In the genomic region with DNA sequence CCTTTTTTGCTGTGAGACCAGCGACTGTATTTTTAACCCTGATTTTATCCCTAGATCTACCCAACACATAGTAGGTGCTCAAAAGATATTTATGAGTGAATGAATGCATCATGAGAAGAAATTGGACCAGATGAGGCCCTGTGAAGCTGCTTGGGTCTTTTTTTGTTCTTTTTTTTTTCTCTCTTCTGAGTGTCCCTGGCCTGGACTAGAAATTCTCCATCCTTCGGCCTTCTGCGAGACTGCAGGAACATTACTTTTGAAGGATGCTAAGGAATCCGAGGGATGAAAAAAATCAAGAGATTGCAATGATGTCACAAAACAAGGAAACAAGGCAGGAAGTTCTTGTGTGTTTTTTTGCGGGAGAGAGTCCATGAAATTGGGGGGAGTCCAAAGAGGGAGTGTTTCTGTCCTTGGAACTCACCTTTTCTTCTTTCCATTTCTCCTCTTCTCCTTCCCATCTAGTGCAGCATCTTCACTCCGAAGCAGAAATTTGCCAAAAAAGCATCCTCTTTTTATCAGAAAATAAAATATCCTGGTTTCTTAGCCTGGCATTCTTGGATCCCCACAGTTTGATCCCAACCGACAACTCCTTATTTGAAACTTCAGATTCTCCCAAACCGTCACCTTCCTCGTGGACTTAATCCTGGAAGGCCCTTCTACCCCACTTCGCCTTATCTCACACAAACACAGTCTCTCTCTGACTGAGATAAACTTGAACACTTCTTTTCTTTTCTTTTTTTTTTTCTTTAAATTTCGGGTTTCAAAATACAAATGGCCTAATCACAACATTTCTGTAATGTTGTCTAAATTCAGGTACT, we compare ENCODE assay signal across 1 cellular context.
TF ChIP-seq lines count a peak whose summit lies in the region.

No MANE protein-coding gene starts in this region.

TF ChIP-seq in K562, 482 proteins besides CTCF, POLR2A, EP300 and RAD21 (continues in another document):
- TF ChIP-seq ZFX (CRISPR knock-in tag; IDR thresholded peaks at IDR 0.05) (peak; percentile 74; the same call in 1 of the 2 replicates), BACH1 (tag; IDR thresholded peaks at IDR 0.05) (0 out of 2 replicates have a peak, but pooled peaks have one; percentile 16), CC2D1A (IDR thresholded peaks at IDR 0.05) (peak; percentile 50; the same call in 1 of the 2 replicates), ZNF408 (CRISPR knock-in tag; IDR thresholded peaks at IDR 0.05; ENCODE audit: low read depth) (no peak), HEY1 (CRISPR knock-in tag; IDR thresholded peaks at IDR 0.05; ENCODE audit: borderline replicate concordance) (no peak), HDAC3 (IDR thresholded peaks at IDR 0.05; ENCODE audit: borderline replicate concordance, partially characterized antibody) (no peak), KLF1 (tag; IDR thresholded peaks at IDR 0.05) (no peak), L3MBTL2 (IDR thresholded peaks at IDR 0.05) (peak; percentile 60; the same call in 1 of the 2 replicates), FUS (optimal IDR thresholded peaks at IDR 0.05; ENCODE audit: low read depth, low read length) (no peak), MYNN (IDR thresholded peaks at IDR 0.05) (no peak), MYNN (CRISPR knock-in tag; IDR thresholded peaks at IDR 0.05) (no peak), GABPA (tag; conservative IDR thresholded peaks at IDR 0.05; ENCODE audit: low read depth) (no peak), SRF (CRISPR knock-in tag; IDR thresholded peaks at IDR 0.05) (no peak), SAP30 (IDR thresholded peaks at IDR 0.05; ENCODE audit: borderline replicate concordance, insufficient read depth, low read depth, low read length, poor library complexity, severe bottlenecking) (no peak), CHD1 (IDR thresholded peaks at IDR 0.05; ENCODE audit: low read length) (peak; percentile 52), E2F3 (CRISPR knock-in tag; IDR thresholded peaks at IDR 0.05) (no peak), GTF2A2 (tag; IDR thresholded peaks at IDR 0.05) (no peak), ZBTB17 (CRISPR knock-in tag; IDR thresholded peaks at IDR 0.05) (no peak), SMARCE1 (IDR thresholded peaks at IDR 0.05) (peak; percentile 81), SNRNP70 (optimal IDR thresholded peaks at IDR 0.05; ENCODE audit: low read depth, low read length) (no peak), SRSF3 (IDR thresholded peaks at IDR 0.05; ENCODE audit: insufficient read depth, low read length) (no peak), NCOA1 (IDR thresholded peaks at IDR 0.05; ENCODE audit: low read depth) (no peak; the same call in 1 of the 2 replicates), ELF4 (CRISPR knock-in tag; IDR thresholded peaks at IDR 0.05) (no peak), MAFF (IDR thresholded peaks at IDR 0.05; ENCODE audit: low read length) (no peak), RBBP5 (IDR thresholded peaks at IDR 0.05; ENCODE audit: borderline replicate concordance, insufficient read depth, low read length, poor library complexity, severe bottlenecking) (no peak), LEF1 (IDR thresholded peaks at IDR 0.05) (peak; percentile 56), NBN (IDR thresholded peaks at IDR 0.05; ENCODE audit: low read depth) (no peak), ADNP (tag; IDR thresholded peaks at IDR 0.05) (no peak), NR2C2 (CRISPR knock-in tag; IDR thresholded peaks at IDR 0.05) (no peak), NR2C2 (tag; IDR thresholded peaks at IDR 0.05) (0 out of 2 replicates have a peak, but pooled peaks have one; percentile 31), EWSR1 (IDR thresholded peaks at IDR 0.05; ENCODE audit: borderline replicate concordance, low read depth, partially characterized antibody) (no peak), SMARCA4 (IDR thresholded peaks at IDR 0.05) (peak; percentile 93), FOXJ2 (tag; IDR thresholded peaks at IDR 0.05) (no peak), ZNF165 (CRISPR knock-in tag; IDR thresholded peaks at IDR 0.05; ENCODE audit: borderline replicate concordance) (no peak), MYC (IDR thresholded peaks at IDR 0.05; ENCODE audit: low read depth, low read length) (peak; percentile 80; the same call in 1 of the 2 replicates), MYC (CRISPR knock-in tag; IDR thresholded peaks at IDR 0.05; ENCODE audit: borderline replicate concordance, low read depth) (no peak), ARID1B (IDR thresholded peaks at IDR 0.05) (peak; percentile 94), ZNF124 (CRISPR knock-in tag; IDR thresholded peaks at IDR 0.05) (no peak), BCOR (IDR thresholded peaks at IDR 0.05) (no peak), FOXM1 (IDR thresholded peaks at IDR 0.05; ENCODE audit: low read depth) (peak; percentile 80), FOXM1 (CRISPR knock-in tag; IDR thresholded peaks at IDR 0.05; ENCODE audit: low read depth) (no peak), DIDO1 (tag; IDR thresholded peaks at IDR 0.05; ENCODE audit: low read depth) (no peak), PML (IDR thresholded peaks at IDR 0.05; ENCODE audit: low read length) (peak; percentile 60; the same call in 1 of the 2 replicates), ZNF316 (IDR thresholded peaks at IDR 0.05) (no peak), NFE2 (IDR thresholded peaks at IDR 0.05; ENCODE audit: low read depth) (no peak), NCOR1 (IDR thresholded peaks at IDR 0.05) (peak; percentile 73), NR2C1 (IDR thresholded peaks at IDR 0.05) (peak; percentile 29; the same call in 1 of the 2 replicates), NR2C1 (tag; IDR thresholded peaks at IDR 0.05) (no peak), TRIM24 (IDR thresholded peaks at IDR 0.05) (peak in 1 of 2 experiments; percentile 56; a peak in 1 of 4 replicates), NFRKB (IDR thresholded peaks at IDR 0.05; ENCODE audit: low read depth) (peak; percentile 71; the same call in 1 of the 2 replicates), RCOR1 (IDR thresholded peaks at IDR 0.05; ENCODE audit: borderline replicate concordance in 1 of 2, low read depth in 2 of 2, low read length in 2 of 2) (0 out of 4 replicates have a peak, but pooled peaks of 1 of the 2 experiments have one; percentile 30), ZNF197 (CRISPR knock-in tag; IDR thresholded peaks at IDR 0.05; ENCODE audit: low read depth) (no peak), ARID2 (IDR thresholded peaks at IDR 0.05) (no peak), NONO (IDR thresholded peaks at IDR 0.05; ENCODE audit: low read depth in 2 of 2, low read length in 1 of 2) (no peak), ZFP30 (CRISPR knock-in tag; IDR thresholded peaks at IDR 0.05; ENCODE audit: borderline replicate concordance) (no peak), ZNF644 (tag; IDR thresholded peaks at IDR 0.05; ENCODE audit: low read depth) (peak; percentile 18; the same call in 1 of the 2 replicates), ZNF707 (CRISPR knock-in tag; conservative IDR thresholded peaks at IDR 0.05) (no peak)
- TF ChIP-seq, protein P1, sequence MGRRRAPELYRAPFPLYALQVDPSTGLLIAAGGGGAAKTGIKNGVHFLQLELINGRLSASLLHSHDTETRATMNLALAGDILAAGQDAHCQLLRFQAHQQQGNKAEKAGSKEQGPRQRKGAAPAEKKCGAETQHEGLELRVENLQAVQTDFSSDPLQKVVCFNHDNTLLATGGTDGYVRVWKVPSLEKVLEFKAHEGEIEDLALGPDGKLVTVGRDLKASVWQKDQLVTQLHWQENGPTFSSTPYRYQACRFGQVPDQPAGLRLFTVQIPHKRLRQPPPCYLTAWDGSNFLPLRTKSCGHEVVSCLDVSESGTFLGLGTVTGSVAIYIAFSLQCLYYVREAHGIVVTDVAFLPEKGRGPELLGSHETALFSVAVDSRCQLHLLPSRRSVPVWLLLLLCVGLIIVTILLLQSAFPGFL (CRISPR knock-in tag; IDR thresholded peaks at IDR 0.05): no peak
- TF ChIP-seq, protein P2, sequence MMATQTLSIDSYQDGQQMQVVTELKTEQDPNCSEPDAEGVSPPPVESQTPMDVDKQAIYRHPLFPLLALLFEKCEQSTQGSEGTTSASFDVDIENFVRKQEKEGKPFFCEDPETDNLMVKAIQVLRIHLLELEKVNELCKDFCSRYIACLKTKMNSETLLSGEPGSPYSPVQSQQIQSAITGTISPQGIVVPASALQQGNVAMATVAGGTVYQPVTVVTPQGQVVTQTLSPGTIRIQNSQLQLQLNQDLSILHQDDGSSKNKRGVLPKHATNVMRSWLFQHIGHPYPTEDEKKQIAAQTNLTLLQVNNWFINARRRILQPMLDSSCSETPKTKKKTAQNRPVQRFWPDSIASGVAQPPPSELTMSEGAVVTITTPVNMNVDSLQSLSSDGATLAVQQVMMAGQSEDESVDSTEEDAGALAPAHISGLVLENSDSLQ (IDR thresholded peaks at IDR 0.05): 0 out of 2 replicates have a peak, but pooled peaks have one; percentile 9
- TF ChIP-seq, protein P3, sequence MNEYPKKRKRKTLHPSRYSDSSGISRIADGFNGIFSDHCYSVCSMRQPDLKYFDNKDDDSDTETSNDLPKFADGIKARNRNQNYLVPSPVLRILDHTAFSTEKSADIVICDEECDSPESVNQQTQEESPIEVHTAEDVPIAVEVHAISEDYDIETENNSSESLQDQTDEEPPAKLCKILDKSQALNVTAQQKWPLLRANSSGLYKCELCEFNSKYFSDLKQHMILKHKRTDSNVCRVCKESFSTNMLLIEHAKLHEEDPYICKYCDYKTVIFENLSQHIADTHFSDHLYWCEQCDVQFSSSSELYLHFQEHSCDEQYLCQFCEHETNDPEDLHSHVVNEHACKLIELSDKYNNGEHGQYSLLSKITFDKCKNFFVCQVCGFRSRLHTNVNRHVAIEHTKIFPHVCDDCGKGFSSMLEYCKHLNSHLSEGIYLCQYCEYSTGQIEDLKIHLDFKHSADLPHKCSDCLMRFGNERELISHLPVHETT (CRISPR knock-in tag; conservative IDR thresholded peaks at IDR 0.05 in 1 of 2, IDR thresholded peaks at IDR 0.05 in 1 of 2): no peak
- TF ChIP-seq, protein P4, sequence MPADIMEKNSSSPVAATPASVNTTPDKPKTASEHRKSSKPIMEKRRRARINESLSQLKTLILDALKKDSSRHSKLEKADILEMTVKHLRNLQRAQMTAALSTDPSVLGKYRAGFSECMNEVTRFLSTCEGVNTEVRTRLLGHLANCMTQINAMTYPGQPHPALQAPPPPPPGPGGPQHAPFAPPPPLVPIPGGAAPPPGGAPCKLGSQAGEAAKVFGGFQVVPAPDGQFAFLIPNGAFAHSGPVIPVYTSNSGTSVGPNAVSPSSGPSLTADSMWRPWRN (IDR thresholded peaks at IDR 0.05; ENCODE audit: low read depth): no peak
- TF ChIP-seq, protein P5, sequence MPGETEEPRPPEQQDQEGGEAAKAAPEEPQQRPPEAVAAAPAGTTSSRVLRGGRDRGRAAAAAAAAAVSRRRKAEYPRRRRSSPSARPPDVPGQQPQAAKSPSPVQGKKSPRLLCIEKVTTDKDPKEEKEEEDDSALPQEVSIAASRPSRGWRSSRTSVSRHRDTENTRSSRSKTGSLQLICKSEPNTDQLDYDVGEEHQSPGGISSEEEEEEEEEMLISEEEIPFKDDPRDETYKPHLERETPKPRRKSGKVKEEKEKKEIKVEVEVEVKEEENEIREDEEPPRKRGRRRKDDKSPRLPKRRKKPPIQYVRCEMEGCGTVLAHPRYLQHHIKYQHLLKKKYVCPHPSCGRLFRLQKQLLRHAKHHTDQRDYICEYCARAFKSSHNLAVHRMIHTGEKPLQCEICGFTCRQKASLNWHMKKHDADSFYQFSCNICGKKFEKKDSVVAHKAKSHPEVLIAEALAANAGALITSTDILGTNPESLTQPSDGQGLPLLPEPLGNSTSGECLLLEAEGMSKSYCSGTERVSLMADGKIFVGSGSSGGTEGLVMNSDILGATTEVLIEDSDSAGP (CRISPR knock-in tag; IDR thresholded peaks at IDR 0.05): no peak
- TF ChIP-seq, protein P6, sequence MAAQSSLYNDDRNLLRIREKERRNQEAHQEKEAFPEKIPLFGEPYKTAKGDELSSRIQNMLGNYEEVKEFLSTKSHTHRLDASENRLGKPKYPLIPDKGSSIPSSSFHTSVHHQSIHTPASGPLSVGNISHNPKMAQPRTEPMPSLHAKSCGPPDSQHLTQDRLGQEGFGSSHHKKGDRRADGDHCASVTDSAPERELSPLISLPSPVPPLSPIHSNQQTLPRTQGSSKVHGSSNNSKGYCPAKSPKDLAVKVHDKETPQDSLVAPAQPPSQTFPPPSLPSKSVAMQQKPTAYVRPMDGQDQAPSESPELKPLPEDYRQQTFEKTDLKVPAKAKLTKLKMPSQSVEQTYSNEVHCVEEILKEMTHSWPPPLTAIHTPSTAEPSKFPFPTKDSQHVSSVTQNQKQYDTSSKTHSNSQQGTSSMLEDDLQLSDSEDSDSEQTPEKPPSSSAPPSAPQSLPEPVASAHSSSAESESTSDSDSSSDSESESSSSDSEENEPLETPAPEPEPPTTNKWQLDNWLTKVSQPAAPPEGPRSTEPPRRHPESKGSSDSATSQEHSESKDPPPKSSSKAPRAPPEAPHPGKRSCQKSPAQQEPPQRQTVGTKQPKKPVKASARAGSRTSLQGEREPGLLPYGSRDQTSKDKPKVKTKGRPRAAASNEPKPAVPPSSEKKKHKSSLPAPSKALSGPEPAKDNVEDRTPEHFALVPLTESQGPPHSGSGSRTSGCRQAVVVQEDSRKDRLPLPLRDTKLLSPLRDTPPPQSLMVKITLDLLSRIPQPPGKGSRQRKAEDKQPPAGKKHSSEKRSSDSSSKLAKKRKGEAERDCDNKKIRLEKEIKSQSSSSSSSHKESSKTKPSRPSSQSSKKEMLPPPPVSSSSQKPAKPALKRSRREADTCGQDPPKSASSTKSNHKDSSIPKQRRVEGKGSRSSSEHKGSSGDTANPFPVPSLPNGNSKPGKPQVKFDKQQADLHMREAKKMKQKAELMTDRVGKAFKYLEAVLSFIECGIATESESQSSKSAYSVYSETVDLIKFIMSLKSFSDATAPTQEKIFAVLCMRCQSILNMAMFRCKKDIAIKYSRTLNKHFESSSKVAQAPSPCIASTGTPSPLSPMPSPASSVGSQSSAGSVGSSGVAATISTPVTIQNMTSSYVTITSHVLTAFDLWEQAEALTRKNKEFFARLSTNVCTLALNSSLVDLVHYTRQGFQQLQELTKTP (IDR thresholded peaks at IDR 0.05; ENCODE audit: low read depth in 1 of 2, partially characterized antibody in 2 of 2): peak; percentile 32 to 61
- TF ChIP-seq, protein P7, sequence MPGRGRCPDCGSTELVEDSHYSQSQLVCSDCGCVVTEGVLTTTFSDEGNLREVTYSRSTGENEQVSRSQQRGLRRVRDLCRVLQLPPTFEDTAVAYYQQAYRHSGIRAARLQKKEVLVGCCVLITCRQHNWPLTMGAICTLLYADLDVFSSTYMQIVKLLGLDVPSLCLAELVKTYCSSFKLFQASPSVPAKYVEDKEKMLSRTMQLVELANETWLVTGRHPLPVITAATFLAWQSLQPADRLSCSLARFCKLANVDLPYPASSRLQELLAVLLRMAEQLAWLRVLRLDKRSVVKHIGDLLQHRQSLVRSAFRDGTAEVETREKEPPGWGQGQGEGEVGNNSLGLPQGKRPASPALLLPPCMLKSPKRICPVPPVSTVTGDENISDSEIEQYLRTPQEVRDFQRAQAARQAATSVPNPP (IDR thresholded peaks at IDR 0.05; ENCODE audit: borderline replicate concordance, insufficient read depth, insufficient read length): no peak
- TF ChIP-seq, protein P8, sequence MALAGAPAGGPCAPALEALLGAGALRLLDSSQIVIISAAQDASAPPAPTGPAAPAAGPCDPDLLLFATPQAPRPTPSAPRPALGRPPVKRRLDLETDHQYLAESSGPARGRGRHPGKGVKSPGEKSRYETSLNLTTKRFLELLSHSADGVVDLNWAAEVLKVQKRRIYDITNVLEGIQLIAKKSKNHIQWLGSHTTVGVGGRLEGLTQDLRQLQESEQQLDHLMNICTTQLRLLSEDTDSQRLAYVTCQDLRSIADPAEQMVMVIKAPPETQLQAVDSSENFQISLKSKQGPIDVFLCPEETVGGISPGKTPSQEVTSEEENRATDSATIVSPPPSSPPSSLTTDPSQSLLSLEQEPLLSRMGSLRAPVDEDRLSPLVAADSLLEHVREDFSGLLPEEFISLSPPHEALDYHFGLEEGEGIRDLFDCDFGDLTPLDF (CRISPR knock-in tag; IDR thresholded peaks at IDR 0.05): no peak
